Comparison of ENCODE assay signal across 29 cellular contexts in the genomic region with DNA sequence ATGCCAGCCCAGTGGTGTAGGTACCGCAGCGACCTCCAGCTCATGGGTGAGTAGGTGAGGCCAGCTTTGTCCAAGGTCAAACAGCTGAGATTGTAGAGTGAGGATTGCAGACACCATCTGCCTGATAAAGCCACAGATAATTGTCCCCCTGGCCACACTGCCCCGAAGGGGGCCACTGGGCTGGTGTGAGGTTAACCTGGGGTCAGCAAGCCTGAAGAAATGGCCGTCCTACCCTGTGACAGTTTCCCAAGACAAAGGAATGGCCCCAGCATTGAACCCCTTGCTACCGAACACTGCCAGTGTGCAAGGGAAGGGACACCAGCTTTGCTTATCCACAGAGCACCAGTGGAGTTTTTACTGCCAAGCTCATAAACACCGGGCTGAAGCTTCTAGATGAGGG. TPM values are rescaled to one million over a fixed set of nuclear protein-coding genes. Genes with fewer than 3 reads are reported as not detected.
"Had no signal": no experiment of that assay in that cellular context is flagged by ENCODE, and none has a peak within 500 bp of the region (broad histone marks: within the 10 kb centered on the region; RNA-seq: fewer than 3 reads in every experiment).

No MANE protein-coding gene starts in this region.

- H3K36me3 ChIP-seq: brain microvascular endothelial cell had no signal

- H3K4me1 ChIP-seq: foreskin keratinocyte had no signal

- H3K9me3 ChIP-seq: esophagus muscularis mucosa, gastrocnemius medialis had no signal

- H3K27me3 ChIP-seq: brain microvascular endothelial cell, esophagus muscularis mucosa, foreskin keratinocyte, gastrocnemius medialis had no signal

- H3K4me3 ChIP-seq: esophagus muscularis mucosa, gastrocnemius medialis had no signal

- FAIRE-seq: astrocyte, colon had no signal

- DNase-seq: activated CD4-positive, alpha-beta memory T cell treated with anti-CD3 and anti-CD28 coated beads, Interleukin-2, amount 10 ng/mL, durations not matched to agents 7 days and 5 days; activated CD4-positive, alpha-beta T cell treated with anti-CD3 and anti-CD28 coated beads for 1 hour; activated CD4-positive, alpha-beta T cell treated with anti-CD3 and anti-CD28 coated beads for 4 hours; activated CD4-positive, alpha-beta T cell treated with anti-CD3 and anti-CD28 coated beads, Interleukin-2, amount 10 ng/mL, durations not matched to agents 7 days and 5 days; activated CD4-positive, alpha-beta T cell treated with anti-CD3 and anti-CD28 coated beads, Interleukin-2, amount 50 U/mL, for 4 hours; activated CD8-positive, alpha-beta memory T cell treated with anti-CD3 and anti-CD28 coated beads, Interleukin-2, amount 50 U/mL, for 48 hours; activated gamma-delta T cell; activated naive CD4-positive, alpha-beta T cell; activated naive CD4-positive, alpha-beta T cell treated with anti-CD3 and anti-CD28 coated beads, Interleukin-2, amount 10 ng/mL, durations not matched to agents 7 days and 5 days; activated naive CD8-positive, alpha-beta T cell treated with anti-CD3 and anti-CD28 coated beads, Interleukin-2, amount 10 ng/mL, durations not matched to agents 7 days and 5 days; activated T-cell treated with anti-CD3 and anti-CD28 coated beads for 4 hours; activated T-cell treated with anti-CD3 and anti-CD28 coated beads, Interleukin-2, amount 50 U/mL, for 24 hours; activated T-cell treated with anti-CD3 and anti-CD28 coated beads, Interleukin-2, amount 50 U/mL, for 72 hours; anterior cingulate cortex; brain microvascular endothelial cell; caudate nucleus; cortex of kidney; dermis blood vessel endothelial cell; effector CD4-positive, alpha-beta T cell; effector memory CD8-positive, alpha-beta T cell; erythroblast; foreskin keratinocyte; gastrocnemius medialis; glutamatergic neuron; T-helper 2 cell had no signal

RNA-seq across cellular contexts. Expression of gene ECHDC3, which starts 23.0 kb away (rescaled TPM):
- total RNA-seq: activated CD4-positive, alpha-beta memory T cell treated with anti-CD3 and anti-CD28 coated beads, Interleukin-2, amount 10 ng/mL, durations not matched to agents 7 days and 5 days had no signal

RNA-seq across cellular contexts. Expression of gene PROSER2, which starts 58.0 kb away (rescaled TPM):
- total RNA-seq: T-helper 1 cell treated with Interleukin-12 subunit alpha and Interleukin-12 subunit beta and Interleukin-4 antibody, amounts not matched to agents 30 ng/mL and 1 ng/mL, for 36 hours had no signal
